Comparison of ENCODE assay signal across 1 cellular context in the genomic region with DNA sequence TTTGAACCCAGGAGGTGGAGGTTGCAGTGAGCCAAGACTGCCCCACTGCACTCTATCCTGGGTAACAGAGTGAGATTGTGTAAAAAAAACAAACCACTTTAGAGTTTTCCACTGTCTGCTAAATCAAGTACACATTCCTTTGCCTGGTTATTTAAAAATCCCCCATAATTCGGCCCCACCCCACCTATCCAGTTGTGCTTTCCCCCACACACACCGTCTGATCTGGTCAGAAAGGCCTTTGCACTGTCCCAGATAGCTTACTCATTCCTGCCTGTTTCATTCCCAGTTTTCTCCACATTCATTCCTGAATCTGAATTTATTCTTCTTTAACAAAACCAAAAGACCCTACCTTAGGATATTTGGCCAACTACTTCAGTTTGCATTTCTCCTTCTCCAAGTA.
A peak's percentile ranks its signal among the peaks of the same experiment; 100 is the strongest.
TF ChIP-seq lines count a peak whose summit lies in the region.

No MANE protein-coding gene starts in this region.

TF ChIP-seq in liver, 16 proteins besides CTCF, POLR2A, EP300 and RAD21:
- TF ChIP-seq ATF3 (IDR thresholded peaks at IDR 0.05) = no peak
- no peak for TF ChIP-seq NR2F2 (IDR thresholded peaks at IDR 0.05)
- TF ChIP-seq HNF4A (conservative IDR thresholded peaks at IDR 0.05) = peak in 1 of 2 donors; percentile 44
TF ChIP-seq in liver: peak in this region for 1.
